In the genomic region with DNA sequence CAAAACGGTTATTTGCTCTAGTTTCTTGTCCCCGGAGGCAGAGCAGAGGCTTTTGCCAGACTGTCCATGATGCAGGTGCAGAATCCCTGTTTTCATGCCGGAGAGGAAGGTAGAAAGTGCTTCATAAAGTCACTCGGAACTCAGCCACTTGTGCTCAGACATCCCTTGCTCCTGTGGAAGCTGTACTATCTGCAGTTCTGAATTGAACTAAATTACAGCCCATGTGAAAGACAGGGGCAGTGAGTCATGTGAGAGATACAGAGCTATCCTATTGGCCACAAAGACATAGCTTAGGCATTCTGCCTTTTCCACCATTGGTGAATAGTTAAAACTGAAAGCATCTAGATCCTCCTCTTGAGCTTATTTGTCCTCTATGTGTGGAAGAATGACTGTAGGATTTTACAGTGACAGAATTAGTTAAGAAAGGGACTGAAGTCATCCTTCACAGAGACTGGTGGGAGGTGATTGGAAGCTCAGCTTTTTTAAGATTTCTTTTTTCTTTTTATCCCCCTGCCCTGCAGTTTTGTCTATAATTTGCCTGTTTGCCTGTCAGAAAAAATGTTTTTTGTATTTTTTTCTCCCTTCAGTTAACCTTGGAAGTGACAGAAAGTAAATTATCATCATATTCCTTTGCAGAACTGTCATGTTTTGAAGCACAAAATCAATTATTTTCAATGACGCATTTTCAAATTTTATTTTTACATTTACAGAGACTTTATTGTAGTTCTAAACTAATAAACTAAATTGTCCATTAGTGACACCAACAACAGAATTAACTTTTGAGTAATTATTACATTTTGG, we compare ENCODE assay signal across 8 cellular contexts.
DNase-seq lines count a peak whose midpoint lies in the region; ATAC-seq, FAIRE-seq and TF ChIP-seq lines count a peak whose summit lies in the region.

No MANE protein-coding gene starts in this region.

- DNase-seq in COLO668 (lab: John Stamatoyannopoulos, UW; ENCODE audit: unreplicated experiment) (peak; percentile 48), GM19239 (ENCODE audit: insufficient read length, low spot score) (peak; percentile 63), NCI-H510A treated with DMSO at 0.1 percent for 48 hours (lab: John Stamatoyannopoulos, UW) (peak; percentile 80), activated T-cell treated with anti-CD3 and anti-CD28 coated beads for 24 hours (ENCODE audit: low read depth) (peak; percentile 32), esophagus squamous epithelium (lab: John Stamatoyannopoulos, UW) (no peak), myocyte (ENCODE audit: low read depth) (peak; percentile 93), tibial nerve (ENCODE audit: low spot score in 2 of 2) (peak; percentile 17 to 65)

- peak in 1 of 2 donors; percentile 96 for TF ChIP-seq EP300 in tibial nerve (IDR thresholded peaks at IDR 0.05)

- TF ChIP-seq CTCF in esophagus squamous epithelium (IDR thresholded peaks at IDR 0.05), result no peak
- no peak for TF ChIP-seq CTCF in tibial nerve (IDR thresholded peaks at IDR 0.05)

- 18% methylated on average over 5 of the region's 5 CpGs for WGBS in esophagus squamous epithelium, 2 donors
- 14% methylated on average over 5 of the region's 5 CpGs for WGBS in tibial nerve, 2 donors

- H3K27ac ChIP-seq in esophagus squamous epithelium, result peak overlapping the region; percentile 26 to 75 (median 68)
- peak overlapping the region; percentile 46 to 91 (median 78) for H3K27ac ChIP-seq in tibial nerve

- H3K4me1 ChIP-seq in esophagus squamous epithelium, result no peaks in the 10 kb centered on the region
- H3K4me1 ChIP-seq in tibial nerve, result peaks cover 0 to 17% (median 0%) of the 10 kb centered on the region in 4 donors

- peak; percentile 92 for ATAC-seq in HG03342 (IDR thresholded peaks at IDR 0.05; ENCODE audit: unreplicated experiment)

- H3K27me3 ChIP-seq in esophagus squamous epithelium, result no peaks in the 10 kb centered on the region
- no peaks in the 10 kb centered on the region for H3K27me3 ChIP-seq in tibial nerve

- peak overlapping the region in 3 of 4 donors; percentile 46 to 68 (median 48) for H3K4me3 ChIP-seq in esophagus squamous epithelium
- H3K4me3 ChIP-seq in tibial nerve, result peak overlapping the region; percentile 33 to 61 (median 56)

- peak; percentile 99 for FAIRE-seq in GM19239 (lab: Jason Lieb, UNC)

- H3K36me3 ChIP-seq in esophagus squamous epithelium (no peaks in the 10 kb centered on the region), tibial nerve (no peaks in the 10 kb centered on the region)

- TF ChIP-seq POLR2A in esophagus squamous epithelium (IDR thresholded peaks at IDR 0.05) (peak in 2 of 4 donors; percentile 75 to 84), tibial nerve (IDR thresholded peaks at IDR 0.05) (peak in 1 of 2 donors; percentile 75)

- intact Hi-C loops in esophagus squamous epithelium (cut with DNase I), result no loop called here

- H3K9me3 ChIP-seq in esophagus squamous epithelium, result no peaks in the 10 kb centered on the region
- no peaks in the 10 kb centered on the region for H3K9me3 ChIP-seq in tibial nerve
